20 cellular contexts compared by ENCODE assay signal in the genomic region with DNA sequence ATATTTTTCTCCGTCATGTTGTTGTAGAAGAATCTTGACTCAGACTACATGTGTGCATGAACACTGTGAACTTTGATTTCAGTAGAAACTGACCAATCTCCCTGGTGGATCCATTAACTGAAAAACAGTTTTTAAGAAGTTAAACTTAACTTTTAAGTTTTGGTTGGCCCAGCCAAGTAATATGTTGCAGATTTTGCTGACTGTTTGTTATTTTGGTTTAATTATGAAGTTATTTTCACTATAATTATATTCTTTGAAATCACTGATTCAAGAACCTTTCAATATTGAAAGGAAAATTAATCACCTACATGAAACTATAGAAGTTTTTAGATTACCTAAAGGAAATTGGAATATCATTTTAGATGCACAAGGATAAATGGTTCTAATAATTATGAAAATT.
DNase-seq lines count a peak whose midpoint lies in the region; ATAC-seq, FAIRE-seq and TF ChIP-seq lines count a peak whose summit lies in the region.
"Had no signal": no experiment of that assay in that cellular context is flagged by ENCODE, and none has a peak within 500 bp of the region (broad histone marks: within the 10 kb centered on the region; RNA-seq: fewer than 3 reads in every experiment).

No MANE protein-coding gene starts in this region.

- H3K9me3 ChIP-seq in A549 (no peaks in the 10 kb centered on the region), HCT116 (ENCODE audit: control insufficient read depth in 1 of 2, insufficient read depth in 1 of 2, low read depth in 1 of 2, low read length in 2 of 2) (no peaks in the 10 kb centered on the region), K562 (replicated peaks; ENCODE audit: control insufficient read depth, insufficient read depth, low read depth, low read length) (no peaks in the 10 kb centered on the region)
- H3K9me3 ChIP-seq: Caco-2 had no signal

- CTCF ChIA-PET in A549 (lab: Yijun Ruan, JAX) (no interaction called here), HCT116 (lab: Charles Lee) (no interaction called here), K562 (lab: Yijun Ruan, JAX; ENCODE audit: low intra/inter-chr PET ratio) (no interaction called here)

- no peak for TF ChIP-seq POLR2A in A549 (IDR thresholded peaks at IDR 0.05; ENCODE audit: low read length)
- TF ChIP-seq POLR2A in HCT116 (IDR thresholded peaks at IDR 0.05; ENCODE audit: borderline replicate concordance, extremely low read depth, insufficient read depth, insufficient read length) = no peak
- no peak for TF ChIP-seq POLR2A in K562 (conservative IDR thresholded peaks at IDR 0.05)

- H4K20me1 ChIP-seq in HCT116 (ENCODE audit: insufficient read depth) (no peaks in the 10 kb centered on the region), K562 (replicated peaks; ENCODE audit: control insufficient read depth, insufficient read depth, low read length) (no peaks in the 10 kb centered on the region)
- H4K20me1 ChIP-seq: BLaER1 treated with 17β-estradiol and CSF1 and Interleukin-3, amounts not matched to agents 10 nM and 100 nM had no signal

- RAD21 ChIA-PET in HCT116 (lab: Charles Lee; ENCODE audit: low non-redundant PET in 1 of 2, low total read pairs in 2 of 2, uncharacterized antibody in 2 of 2, unreplicated experiment in 2 of 2) = no interaction called here

- no peak overlapping the region for H3K4me3 ChIP-seq in A549
- no peak overlapping the region for H3K4me3 ChIP-seq in HCT116 (replicated peaks in 1 of 2; ENCODE audit: low read depth in 1 of 2, low read length in 2 of 2)
- H3K4me3 ChIP-seq in K562 = no peak overlapping the region
- H3K4me3 ChIP-seq: BLaER1 treated with 17β-estradiol and CSF1 and Interleukin-3, amounts not matched to agents 10 nM and 100 nM had no signal

- no peak overlapping the region for H3K27ac ChIP-seq in A549
- no peak overlapping the region for H3K27ac ChIP-seq in HCT116 (ENCODE audit: low read depth, low read length)
- no peak overlapping the region for H3K27ac ChIP-seq in K562 (ENCODE audit: extremely low read depth, low read depth, low read length)
- H3K27ac ChIP-seq: BLaER1 treated with 17β-estradiol and CSF1 and Interleukin-3, amounts not matched to agents 10 nM and 100 nM; C4-2B had no signal

- H3K27me3 ChIP-seq in HCT116 (ENCODE audit: insufficient read depth, low read length) = no peaks in the 10 kb centered on the region
- H3K27me3 ChIP-seq in K562 (ENCODE audit: control insufficient read depth in 2 of 2, insufficient read depth in 2 of 2, low read length in 2 of 2) = no peaks in the 10 kb centered on the region
- H3K27me3 ChIP-seq: BLaER1 treated with 17β-estradiol and CSF1 and Interleukin-3, amounts not matched to agents 10 nM and 100 nM had no signal

- H3K4me1 ChIP-seq in A549 = no peaks in the 10 kb centered on the region
- H3K4me1 ChIP-seq in HCT116 (ENCODE audit: control insufficient read depth in 1 of 2, insufficient read depth in 2 of 2, low read length in 2 of 2) = no peaks in the 10 kb centered on the region
- no peaks in the 10 kb centered on the region for H3K4me1 ChIP-seq in K562 (replicated peaks in 1 of 2; ENCODE audit: control insufficient read depth in 2 of 2, insufficient read depth in 2 of 2, low read length in 2 of 2)
- H3K4me1 ChIP-seq: BLaER1 treated with 17β-estradiol and CSF1 and Interleukin-3, amounts not matched to agents 10 nM and 100 nM; Caco-2 had no signal

- ATAC-seq in A549 (no peak), HCT116 (no peak), K562 (no peak), HG03342 (IDR thresholded peaks at IDR 0.05; ENCODE audit: unreplicated experiment) (no peak), GM18870 (IDR thresholded peaks at IDR 0.05; ENCODE audit: unreplicated experiment) (no peak)
- ATAC-seq: CD8-positive, alpha-beta T cell had no signal

- TF ChIP-seq CTCF in A549 (IDR thresholded peaks at IDR 0.05) (no peak), HCT116 (IDR thresholded peaks at IDR 0.05 in 2 of 3, conservative IDR thresholded peaks at IDR 0.05 in 1 of 3; ENCODE audit: borderline replicate concordance in 1 of 3, insufficient read depth in 1 of 3, low read depth in 2 of 3, low read length in 2 of 3) (no peak), K562 (IDR thresholded peaks at IDR 0.05 in 2 of 3, conservative IDR thresholded peaks at IDR 0.05 in 1 of 3; ENCODE audit: insufficient read depth in 2 of 3, low read depth in 1 of 3, low read length in 3 of 3) (no peak)

- no peak for TF ChIP-seq EP300 in A549 (IDR thresholded peaks at IDR 0.05)
- TF ChIP-seq EP300 in K562 (IDR thresholded peaks at IDR 0.05; ENCODE audit: low read length) = no peak

- BruUV-seq in HCT116 (replicated peaks; lab: Mats Ljungman, UMichigan) (no TSS peak), K562 (replicated peaks; lab: Mats Ljungman, UMichigan) (no TSS peak)

- H3K9ac ChIP-seq in HCT116 (ENCODE audit: low read length) (no peak overlapping the region), K562 (ENCODE audit: insufficient read depth in 1 of 2, low read depth in 2 of 2, low read length in 2 of 2) (no peak overlapping the region)
- H3K9ac ChIP-seq: BLaER1 treated with 17β-estradiol and CSF1 and Interleukin-3, amounts not matched to agents 10 nM and 100 nM had no signal

- no peak overlapping the region for H3K4me2 ChIP-seq in A549
- no peak overlapping the region for H3K4me2 ChIP-seq in HCT116 (ENCODE audit: low read length)
- no peak overlapping the region for H3K4me2 ChIP-seq in K562 (ENCODE audit: insufficient read depth, low read length)
- H3K4me2 ChIP-seq: BLaER1 treated with 17β-estradiol and CSF1 and Interleukin-3, amounts not matched to agents 10 nM and 100 nM had no signal

- DNase-seq in A549 (ENCODE audit: low read depth in 1 of 2, low spot score in 1 of 2) (no peak), HCT116 (ENCODE audit: low read depth, low spot score) (no peak), K562 (ENCODE audit: extremely low read depth in 1 of 4, low spot score in 3 of 4) (no peak), NCI-H2196 (lab: John Stamatoyannopoulos, UW; ENCODE audit: unreplicated experiment) (no peak)
- DNase-seq: 8988T; AML-193; Caco-2; Calu3; CD4-positive, alpha-beta T cell; CD8-positive, alpha-beta T cell; DMS79 treated with DMSO at 0.1 percent for 48 hours; GF-D8 had no signal

- H3K79me2 ChIP-seq in HCT116 (ENCODE audit: insufficient read depth, low read length) = no peaks in the 10 kb centered on the region
- H3K79me2 ChIP-seq in K562 (ENCODE audit: control insufficient read depth, insufficient read depth, low read length) = no peaks in the 10 kb centered on the region

- in situ Hi-C loops in K562 (cut with MboI) = no loop called here

- POLR2A ChIA-PET in A549 (lab: Yijun Ruan, JAX) (no interaction called here), HCT116 (lab: Charles Lee) (no interaction called here), K562 (lab: Yijun Ruan, JAX) (no interaction called here)

- no peaks in the 10 kb centered on the region for H3K9me1 ChIP-seq in K562 (ENCODE audit: control insufficient read depth, insufficient read depth, low read length)

- H3K9me2 ChIP-seq in HCT116 (ENCODE audit: insufficient read depth) = no peaks in the 10 kb centered on the region

- peak overlapping the region; percentile 11 for H2AFZ ChIP-seq in HCT116 (ENCODE audit: low read depth, low read length, poor library complexity, severe bottlenecking)
- no peak overlapping the region for H2AFZ ChIP-seq in K562 (ENCODE audit: low read depth, low read length)

- WGBS in A549 (ENCODE audit: missing lambda C conversion rate) = 6% methylated on average over 1 of the region's 1 CpG
- 0% methylated on average over 1 of the region's 1 CpG for WGBS in K562 (ENCODE audit: insufficient coverage, low coverage, missing lambda C conversion rate)

- no peak for TF ChIP-seq RAD21 in A549 (conservative IDR thresholded peaks at IDR 0.05 in 1 of 2, IDR thresholded peaks at IDR 0.05 in 1 of 2)
- TF ChIP-seq RAD21 in HCT116 (IDR thresholded peaks at IDR 0.05; ENCODE audit: low read depth) = no peak
- no peak for TF ChIP-seq RAD21 in K562 (CRISPR knock-in tag; conservative IDR thresholded peaks at IDR 0.05 in 1 of 2, IDR thresholded peaks at IDR 0.05 in 1 of 2)

- no peaks in the 10 kb centered on the region for H3K36me3 ChIP-seq in HCT116 (ENCODE audit: control insufficient read depth in 1 of 2, insufficient read depth in 2 of 2, low read length in 2 of 2)
- H3K36me3 ChIP-seq in K562 (ENCODE audit: control insufficient read depth, insufficient read depth, low read length) = no peaks in the 10 kb centered on the region
- H3K36me3 ChIP-seq: BLaER1 treated with 17β-estradiol and CSF1 and Interleukin-3, amounts not matched to agents 10 nM and 100 nM had no signal

- FAIRE-seq in A549 (lab: Jason Lieb, UNC) (no peak), K562 (lab: Jason Lieb, UNC) (no peak)
- FAIRE-seq: A204.1, D721Med, G401.6, GM12891 had no signal

- intact Hi-C loops in HCT116 (cut with micrococcal nuclease) (no loop called here), K562 (cut with micrococcal nuclease) (no loop called here)

TF ChIP-seq in A549, 52 proteins besides CTCF, POLR2A, EP300 and RAD21 (continues in another document):
- TF ChIP-seq RFX5 (IDR thresholded peaks at IDR 0.05) (no peak), TFCP2L1 (CRISPR knock-in tag; IDR thresholded peaks at IDR 0.05) (no peak), PHF8 (IDR thresholded peaks at IDR 0.05; ENCODE audit: borderline replicate concordance, low read depth) (no peak), CBX2 (IDR thresholded peaks at IDR 0.05; ENCODE audit: borderline replicate concordance, low read depth) (no peak)

TF ChIP-seq in HCT116, 20 proteins besides CTCF, POLR2A, EP300 and RAD21:
- TF ChIP-seq JUND (IDR thresholded peaks at IDR 0.05) = no peak
- TF ChIP-seq EZH2 (IDR thresholded peaks at IDR 0.05) = no peak
- no peak for TF ChIP-seq ZFX (IDR thresholded peaks at IDR 0.05)
TF ChIP-seq in HCT116: peak in this region for 0.

TF ChIP-seq in K562, 482 proteins besides CTCF, POLR2A, EP300 and RAD21 (continues in another document):
- peak; percentile 20; the same call in 1 of the 2 replicates for TF ChIP-seq MAFF (IDR thresholded peaks at IDR 0.05; ENCODE audit: low read length)
- no peak for TF ChIP-seq ZNF431 (CRISPR knock-in tag; IDR thresholded peaks at IDR 0.05)
- TF ChIP-seq, protein P1, sequence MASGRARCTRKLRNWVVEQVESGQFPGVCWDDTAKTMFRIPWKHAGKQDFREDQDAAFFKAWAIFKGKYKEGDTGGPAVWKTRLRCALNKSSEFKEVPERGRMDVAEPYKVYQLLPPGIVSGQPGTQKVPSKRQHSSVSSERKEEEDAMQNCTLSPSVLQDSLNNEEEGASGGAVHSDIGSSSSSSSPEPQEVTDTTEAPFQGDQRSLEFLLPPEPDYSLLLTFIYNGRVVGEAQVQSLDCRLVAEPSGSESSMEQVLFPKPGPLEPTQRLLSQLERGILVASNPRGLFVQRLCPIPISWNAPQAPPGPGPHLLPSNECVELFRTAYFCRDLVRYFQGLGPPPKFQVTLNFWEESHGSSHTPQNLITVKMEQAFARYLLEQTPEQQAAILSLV (tag; IDR thresholded peaks at IDR 0.05) = no peak
- no peak for TF ChIP-seq KHSRP (IDR thresholded peaks at IDR 0.05)
- TF ChIP-seq ZNF316 (IDR thresholded peaks at IDR 0.05) = peak; percentile 62
- no peak for TF ChIP-seq ZNF444 (CRISPR knock-in tag; IDR thresholded peaks at IDR 0.05)
